Comparison of ENCODE assay signal across 13 cellular contexts in the genomic region with DNA sequence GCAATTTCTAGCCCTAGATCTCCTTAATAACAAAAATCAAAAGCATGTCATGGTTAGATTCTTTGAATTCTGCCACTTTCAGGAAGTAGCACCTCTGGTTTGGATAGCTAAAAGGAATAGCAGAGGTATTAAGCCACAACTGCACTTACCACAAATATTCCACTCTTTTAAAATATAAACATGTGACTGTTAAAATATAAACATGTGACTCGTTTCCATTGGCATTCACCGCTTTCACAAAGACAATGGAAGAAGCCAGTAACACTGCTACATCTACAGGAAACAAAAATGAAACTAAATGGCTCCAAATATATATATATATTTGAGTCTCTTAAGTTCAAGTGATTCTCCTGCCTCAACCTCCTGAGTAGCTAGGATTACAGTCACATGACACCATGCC.
A peak's percentile ranks its signal among the peaks of the same experiment; 100 is the strongest.
DNase-seq lines count a peak whose midpoint lies in the region; ATAC-seq and TF ChIP-seq lines count a peak whose summit lies in the region.
"Had no signal": no experiment of that assay in that cellular context is flagged by ENCODE, and none has a peak within 500 bp of the region (broad histone marks: within the 10 kb centered on the region; RNA-seq: fewer than 3 reads in every experiment).

No MANE protein-coding gene starts in this region.

- no peak for ATAC-seq in activated T-cell treated with anti-CD3 and anti-CD28 coated beads, Interleukin-2, amount 50 U/mL, for 4 hours

- no peaks in the 10 kb centered on the region; the same call in 1 of the 2 replicates for H3K36me3 ChIP-seq in SJSA1
- H3K36me3 ChIP-seq: neural progenitor cell had no signal

- peaks cover 40% of the 10 kb centered on the region for H3K4me1 ChIP-seq in SJSA1 (replicated peaks)
- H3K4me1 ChIP-seq: neural progenitor cell had no signal

- TF ChIP-seq CTCF in fibroblast of mammary gland (conservative IDR thresholded peaks at IDR 0.05; ENCODE audit: control insufficient read depth, insufficient read depth, low read depth, low read length): no peak

- no peaks in the 10 kb centered on the region for H3K9me3 Mint-ChIP-seq in activated T-cell treated with anti-CD3 and anti-CD28 coated beads, Interleukin-2, amount 50 U/mL, for 4 hours
- H3K9me3 Mint-ChIP-seq: activated CD4-positive, alpha-beta T cell treated with anti-CD3 and anti-CD28 coated beads, Interleukin-2, amount 10 ng/mL, durations not matched to agents 7 days and 5 days; brain; neural progenitor cell had no signal

- DNase-seq in GM03348 (ENCODE audit: low spot score) (peak; percentile 60), SJSA1 (ENCODE audit: low read depth in 1 of 2, low spot score in 2 of 2) (peak; percentile 56 to 95), fibroblast of mammary gland (ENCODE audit: low read depth) (peak; percentile 44), smooth muscle cell of the brain vasculature (ENCODE audit: low read depth, low spot score) (peak; percentile 23), DMS114 treated with DMSO at 0.1 percent for 48 hours (lab: John Stamatoyannopoulos, UW; ENCODE audit: unreplicated experiment) (no peak)
- no peak for DNase-seq in activated CD4-positive, alpha-beta T cell treated with anti-CD3 and anti-CD28 coated beads for 1 hour
- no peak for DNase-seq in activated T-cell treated with anti-CD3 and anti-CD28 coated beads, Interleukin-2, amount 50 U/mL, for 4 hours
- DNase-seq: activated CD4-positive, alpha-beta T cell treated with anti-CD3 and anti-CD28 coated beads, Interleukin-2, amount 10 ng/mL, durations not matched to agents 7 days and 5 days; hypothalamus; NCI-H1436 treated with DMSO at 0.1 percent for 48 hours; NCI-H510A had no signal

- no peak overlapping the region for H3K4me3 Mint-ChIP-seq in activated T-cell treated with anti-CD3 and anti-CD28 coated beads, Interleukin-2, amount 50 U/mL, for 4 hours
- H3K4me3 Mint-ChIP-seq: activated CD4-positive, alpha-beta T cell treated with anti-CD3 and anti-CD28 coated beads, Interleukin-2, amount 10 ng/mL, durations not matched to agents 7 days and 5 days; brain; neural progenitor cell had no signal

- no peak overlapping the region for H3K4me3 ChIP-seq in SJSA1
- H3K4me3 ChIP-seq in fibroblast of mammary gland (ENCODE audit: control insufficient read depth, low read depth, low read length): no peak overlapping the region
- H3K4me3 ChIP-seq: neural progenitor cell had no signal

- no peaks in the 10 kb centered on the region for H3K9me3 ChIP-seq in SJSA1 (replicated peaks)

- H3K27me3 ChIP-seq in SJSA1 (replicated peaks): no peaks in the 10 kb centered on the region
- H3K27me3 ChIP-seq: neural progenitor cell had no signal

- H3K36me3 Mint-ChIP-seq in activated T-cell treated with anti-CD3 and anti-CD28 coated beads, Interleukin-2, amount 50 U/mL, for 4 hours (ENCODE audit: insufficient read depth): peaks cover 5% of the 10 kb centered on the region
- H3K36me3 Mint-ChIP-seq: brain, neural progenitor cell had no signal

- H3K4me1 Mint-ChIP-seq in activated T-cell treated with anti-CD3 and anti-CD28 coated beads, Interleukin-2, amount 50 U/mL, for 4 hours (ENCODE audit: low read depth): no peaks in the 10 kb centered on the region
- H3K4me1 Mint-ChIP-seq: activated CD4-positive, alpha-beta T cell treated with anti-CD3 and anti-CD28 coated beads, Interleukin-2, amount 10 ng/mL, durations not matched to agents 7 days and 5 days; neural progenitor cell had no signal

- peak overlapping the region; percentile 99 for H3K27ac ChIP-seq in SJSA1
- H3K27ac ChIP-seq: neural progenitor cell had no signal

- H3K27me3 Mint-ChIP-seq in activated T-cell treated with anti-CD3 and anti-CD28 coated beads, Interleukin-2, amount 50 U/mL, for 4 hours (ENCODE audit: low read depth): no peaks in the 10 kb centered on the region
- H3K27me3 Mint-ChIP-seq: activated CD4-positive, alpha-beta T cell treated with anti-CD3 and anti-CD28 coated beads, Interleukin-2, amount 10 ng/mL, durations not matched to agents 7 days and 5 days; brain had no signal

Comparison
In these comparisons a context has a peak if more than half of its experiments do, and no peak if none do; other contexts are left out.
1. DNase-seq: peak in GM03348 (single experiment), SJSA1 (2 of 2), fibroblast of mammary gland (single experiment) and smooth muscle cell of the brain vasculature (single experiment); none in activated CD4-positive, alpha-beta T cell treated with anti-CD3 and anti-CD28 coated beads for 1 hour (single experiment), activated T-cell treated with anti-CD3 and anti-CD28 coated beads, Interleukin-2, amount 50 U/mL, for 4 hours (single experiment) and DMS114 treated with DMSO at 0.1 percent for 48 hours (single experiment).